Comparison of ENCODE assay signal across 9 cellular contexts in genomic region chr17:65914784-65915342, GRCh38.
DNase-seq lines count a peak whose midpoint lies in the region; ATAC-seq, FAIRE-seq and TF ChIP-seq lines count a peak whose summit lies in the region.
"Had no signal": no experiment of that assay in that cellular context is flagged by ENCODE, and none has a peak within 500 bp of the region (broad histone marks: within the 10 kb centered on the region; RNA-seq: fewer than 3 reads in every experiment).

No MANE protein-coding gene starts in this region.

- H3K27me3 ChIP-seq in bronchial epithelial cell (ENCODE audit: control insufficient read depth, insufficient read depth, low read length) (no peaks in the 10 kb centered on the region), Caco-2 (replicated peaks; ENCODE audit: control insufficient read depth, insufficient read depth, low read length) (no peaks in the 10 kb centered on the region; the same call in 1 of the 2 replicates), mesendoderm (ENCODE audit: insufficient read depth, low read length, poor library complexity) (no peaks in the 10 kb centered on the region)

- H3K56ac ChIP-seq in mesendoderm (ENCODE audit: low read length) = no peak overlapping the region

- TF ChIP-seq CTCF in bronchial epithelial cell (IDR thresholded peaks at IDR 0.05; ENCODE audit: insufficient read depth, low read length, severe bottlenecking) (no peak), Caco-2 (IDR thresholded peaks at IDR 0.05; ENCODE audit: insufficient read depth in 1 of 2, low read depth in 1 of 2, low read length in 1 of 2, severe bottlenecking in 1 of 2, unreplicated experiment in 1 of 2) (no peak), kidney (IDR thresholded peaks at IDR 0.05; ENCODE audit: borderline replicate concordance, extremely low read depth, insufficient read depth) (no peak)

- H3K36me3 ChIP-seq in bronchial epithelial cell (ENCODE audit: control insufficient read depth, insufficient read depth, low read length) = no peaks in the 10 kb centered on the region
- H3K36me3 ChIP-seq in Caco-2 (ENCODE audit: control insufficient read depth, insufficient read depth, low read length) = no peaks in the 10 kb centered on the region
- no peaks in the 10 kb centered on the region for H3K36me3 ChIP-seq in kidney (ENCODE audit: control insufficient read depth in 1 of 2, insufficient read depth in 2 of 2, low read length in 2 of 2)
- no peaks in the 10 kb centered on the region for H3K36me3 ChIP-seq in mesendoderm (ENCODE audit: control insufficient read depth, insufficient read depth, low read length)

- intact Hi-C loops in Caco-2 (cut with micrococcal nuclease; ENCODE audit: unreplicated experiment) = no loop called here
- intact Hi-C loops in kidney (cut with DNase I) = no loop called here

- H3K9me3 Mint-ChIP-seq in Caco-2 (ENCODE audit: unreplicated experiment) = peaks cover 13% of the 10 kb centered on the region

- H3K4me2 ChIP-seq in mesendoderm (ENCODE audit: low read length) = no peak overlapping the region

- no peak overlapping the region for H3K27ac Mint-ChIP-seq in Caco-2 (ENCODE audit: unreplicated experiment)

- ATAC-seq in GM18858 (IDR thresholded peaks at IDR 0.05; ENCODE audit: unreplicated experiment) (peak; percentile 96), GM21515 (IDR thresholded peaks at IDR 0.05; ENCODE audit: unreplicated experiment) (peak; percentile 98), HG03432 (IDR thresholded peaks at IDR 0.05; ENCODE audit: unreplicated experiment) (peak; percentile 99)

- FAIRE-seq in bronchial epithelial cell (lab: Jason Lieb, UNC) (peak; percentile 47), kidney (lab: Jason Lieb, UNC) (no peak)

- H3K4me1 ChIP-seq in Caco-2 (no peaks in the 10 kb centered on the region), kidney (ENCODE audit: control insufficient read depth in 1 of 2, insufficient read depth in 1 of 2, low read depth in 1 of 2, low read length in 2 of 2) (no peaks in the 10 kb centered on the region), mesendoderm (ENCODE audit: control insufficient read depth, low read depth, low read length) (no peaks in the 10 kb centered on the region)

- peaks cover 4% of the 10 kb centered on the region; the same call in 1 of the 2 replicates for H3K9me3 ChIP-seq in Caco-2
- peaks cover 0 to 8% of the 10 kb centered on the region in 2 donors for H3K9me3 ChIP-seq in kidney (ENCODE audit: control insufficient read depth in 1 of 2, low read length in 2 of 2)

- no peak overlapping the region for H2AK5ac ChIP-seq in mesendoderm (ENCODE audit: low read length)

- no peak overlapping the region for H2BK120ac ChIP-seq in mesendoderm (ENCODE audit: low read depth, low read length)

- H3K23ac ChIP-seq in mesendoderm (ENCODE audit: low read length) = no peak overlapping the region

- H4K8ac ChIP-seq in mesendoderm (ENCODE audit: low read depth, low read length) = no peak overlapping the region

- POLR2A ChIA-PET in Caco-2 (lab: Charles Lee) = no interaction called here

- no peak overlapping the region for H3K27ac ChIP-seq in kidney (ENCODE audit: low read depth in 2 of 2, low read length in 2 of 2)
- H3K27ac ChIP-seq in mesendoderm (ENCODE audit: low read depth, low read length) = no peak overlapping the region

- H3K4me3 ChIP-seq in bronchial epithelial cell (ENCODE audit: low read depth, low read length) = no peak overlapping the region
- no peak overlapping the region for H3K4me3 ChIP-seq in Caco-2 (ENCODE audit: low read depth, low read length)
- no peak overlapping the region for H3K4me3 ChIP-seq in kidney (ENCODE audit: low read length in 2 of 2)
- no peak overlapping the region for H3K4me3 ChIP-seq in mesendoderm (ENCODE audit: low read length)

- H3K4me3 Mint-ChIP-seq in Caco-2 (ENCODE audit: unreplicated experiment) = no peak overlapping the region

- H3K4me1 Mint-ChIP-seq in Caco-2 (ENCODE audit: low read depth, unreplicated experiment) = no peaks in the 10 kb centered on the region

- DNase-seq in bronchial epithelial cell (ENCODE audit: low read depth) (peak; percentile 36), Caco-2 (no peak), NCI-H1092 treated with DMSO at 0.1 percent for 48 hours (lab: John Stamatoyannopoulos, UW) (no peak), kidney (no peak), mesendoderm (no peak)
- DNase-seq: NCI-H2171 treated with DMSO at 0.1 percent for 48 hours had no signal

- H3K36me3 Mint-ChIP-seq in Caco-2 (ENCODE audit: insufficient read depth, unreplicated experiment) = no peaks in the 10 kb centered on the region

- no peak overlapping the region for H3K4ac ChIP-seq in mesendoderm (ENCODE audit: low read depth, low read length)

- H2BK5ac ChIP-seq in mesendoderm (ENCODE audit: low read length) = no peak overlapping the region

- no peak overlapping the region for H4K5ac ChIP-seq in mesendoderm (ENCODE audit: low read length)

- no peak overlapping the region for H3K18ac ChIP-seq in mesendoderm (ENCODE audit: low read length)

- H3K79me1 ChIP-seq in mesendoderm (ENCODE audit: low read length) = no peaks in the 10 kb centered on the region

- H3K27me3 Mint-ChIP-seq in Caco-2 (ENCODE audit: insufficient read depth, unreplicated experiment) = peaks cover 13% of the 10 kb centered on the region

- no peak overlapping the region for H2BK15ac ChIP-seq in mesendoderm (replicated peaks; ENCODE audit: low read depth)

- H3K79me2 ChIP-seq in mesendoderm (ENCODE audit: control insufficient read depth, insufficient read depth, low read length) = no peaks in the 10 kb centered on the region

- CTCF ChIA-PET in Caco-2 (lab: Charles Lee) = no interaction called here

- BruUV-seq in Caco-2 (replicated peaks; lab: Mats Ljungman, UMichigan) = no TSS peak

- no peak overlapping the region for H3K9ac ChIP-seq in kidney (ENCODE audit: low read length in 2 of 2)
- no peak overlapping the region for H3K9ac ChIP-seq in mesendoderm (ENCODE audit: low read length)

- no CpG with 5 or more reads among the region's 5 CpGs for WGBS in mesendoderm (ENCODE audit: extremely low coverage, insufficient coverage, low lambda C conversion rate)
